Comparison of ENCODE assay signal across 12 cellular contexts in genomic region chr4:4507923-4508322, GRCh38. TPM values are rescaled to one million over a fixed set of nuclear protein-coding genes. Genes with fewer than 3 reads are reported as not detected.
DNase-seq lines count a peak whose midpoint lies in the region; ATAC-seq, FAIRE-seq and TF ChIP-seq lines count a peak whose summit lies in the region.
"Had no signal": no experiment of that assay in that cellular context is flagged by ENCODE, and none has a peak within 500 bp of the region (broad histone marks: within the 10 kb centered on the region; RNA-seq: fewer than 3 reads in every experiment).

No MANE protein-coding gene starts in this region.

- H3K9me2 ChIP-seq in PC-3 (replicated peaks; ENCODE audit: low read length), result no peaks in the 10 kb centered on the region

- no TSS peak for BruUV-seq in PC-3 (replicated peaks; lab: Mats Ljungman, UMichigan)

- POLR2A ChIA-PET in A549 (lab: Yijun Ruan, JAX), result interaction anchor here (0.7 kb wide), 1 partner anchor 90 kb away, joined by 3 read pairs; no protein-coding TSS in a partner anchor
- POLR2A ChIA-PET in PC-3 (lab: Charles Lee; ENCODE audit: unreplicated experiment), result no interaction called here

- H3K4me2 ChIP-seq in A549 (no peak overlapping the region), PC-3 (ENCODE audit: low read length) (no peak overlapping the region)

- H3K27ac ChIP-seq in A549 (no peak overlapping the region), PC-3 (ENCODE audit: low read length) (no peak overlapping the region)

- no peak for FAIRE-seq in A549 (lab: Jason Lieb, UNC)
- FAIRE-seq: TTC549 had no signal

- no peaks in the 10 kb centered on the region for H3K9me3 Mint-ChIP-seq in immature natural killer cell

- H3K36me3 ChIP-seq in PC-3 (ENCODE audit: low read depth, low read length), result no peaks in the 10 kb centered on the region

- in situ Hi-C loops in GM13976 (cut with MboI; ENCODE audit: low sequenced_read_pairs, unreplicated experiment), result no loop called here

- no peaks in the 10 kb centered on the region for H3K27me3 Mint-ChIP-seq in immature natural killer cell (ENCODE audit: low read depth in 3 of 3)

- DNase-seq in A549 (ENCODE audit: low read depth in 1 of 2, low spot score in 1 of 2), result peak in 1 of 2 experiments; percentile 9
- DNase-seq in GM13976 (ENCODE audit: low spot score), result peak; percentile 19
- peak; percentile 32 for DNase-seq in PC-3
- DNase-seq in fibroblast of villous mesenchyme (ENCODE audit: low read depth), result no peak
- no peak for DNase-seq in immature natural killer cell
- DNase-seq in AG08396 (ENCODE audit: low spot score), result no peak
- no peak for DNase-seq in NCI-H526 treated with DMSO at 0.1 percent for 48 hours (lab: John Stamatoyannopoulos, UW)
- DNase-seq: GOT3, NCI-H1436 treated with DMSO at 0.1 percent for 48 hours had no signal

- TF ChIP-seq POLR2A in A549 (IDR thresholded peaks at IDR 0.05; ENCODE audit: low read length), result no peak

- TF ChIP-seq CTCF in A549 (IDR thresholded peaks at IDR 0.05) (peak; percentile 30; the same call in 1 of the 3 replicates), GM13976 (IDR thresholded peaks at IDR 0.05; ENCODE audit: borderline replicate concordance, control extremely low read depth, extremely low read depth, insufficient read depth, missing control alignments) (peak; percentile 34), PC-3 (conservative IDR thresholded peaks at IDR 0.05; ENCODE audit: low read depth, low read length) (peak; percentile 62), fibroblast of villous mesenchyme (IDR thresholded peaks at IDR 0.05; ENCODE audit: insufficient read depth, low read depth, low read length) (peak; percentile 59)

- TF ChIP-seq EP300 in A549 (IDR thresholded peaks at IDR 0.05), result no peak

- no peak for TF ChIP-seq RAD21 in A549 (conservative IDR thresholded peaks at IDR 0.05 in 1 of 2, IDR thresholded peaks at IDR 0.05 in 1 of 2)

- no peak overlapping the region for H2AFZ ChIP-seq in PC-3 (ENCODE audit: low read length)

- H3K27ac Mint-ChIP-seq in immature natural killer cell, result no peak overlapping the region

- intact Hi-C loops in PC-3 (cut with micrococcal nuclease), result no loop called here

- no peaks in the 10 kb centered on the region for H4K20me1 ChIP-seq in PC-3 (ENCODE audit: low read length)

- H3K9ac ChIP-seq in PC-3 (ENCODE audit: low read length), result no peak overlapping the region

- no peak overlapping the region for H3K4me3 ChIP-seq in A549
- H3K4me3 ChIP-seq in PC-3 (ENCODE audit: low read length), result no peak overlapping the region
- H3K4me3 ChIP-seq in fibroblast of villous mesenchyme (ENCODE audit: low read depth, low read length), result no peak overlapping the region
- H3K4me3 ChIP-seq: lung had no signal

- ATAC-seq in A549, result peak in 1 of 2 experiments; percentile 60; a peak in 1 of 6 replicates
- ATAC-seq in PC-3, result peak; percentile 38; the same call in 1 of the 2 replicates
- no peak for ATAC-seq in HG03378 (IDR thresholded peaks at IDR 0.05; ENCODE audit: unreplicated experiment)

- no peaks in the 10 kb centered on the region for H3K27me3 ChIP-seq in PC-3 (ENCODE audit: low read length)

- H3K4me1 ChIP-seq in A549 (no peaks in the 10 kb centered on the region), PC-3 (ENCODE audit: insufficient read depth, low read length) (0 out of 2 replicates have a peak, but pooled peaks cover 3% of the 10 kb centered on the region)

- H3K9me3 ChIP-seq in A549, result no peaks in the 10 kb centered on the region
- H3K9me3 ChIP-seq in PC-3 (ENCODE audit: low read length), result no peaks in the 10 kb centered on the region

- H3K4me1 Mint-ChIP-seq in immature natural killer cell, result peaks cover 2 to 22% of the 10 kb centered on the region in 2 donors

- CTCF ChIA-PET in A549 (lab: Yijun Ruan, JAX) (interaction anchor here (0.8 to 2.7 kb wide), 4 partner anchors 11 to 71 kb away, joined by 3 to 10 read pairs (median 5); no protein-coding TSS in a partner anchor), PC-3 (lab: Charles Lee) (interaction anchor here (1.0 kb wide), 1 partner anchor 18 kb away, joined by 5 read pairs; no protein-coding TSS in a partner anchor)

- no peaks in the 10 kb centered on the region for H3F3A ChIP-seq in PC-3 (ENCODE audit: low read length, unreplicated experiment)

- 46% methylated on average over 4 of the region's 4 CpGs for WGBS in A549 (ENCODE audit: missing lambda C conversion rate)

- peaks cover 0 to 20% (median 5%) of the 10 kb centered on the region in 3 donors for H3K36me3 Mint-ChIP-seq in immature natural killer cell

- H3K4me3 Mint-ChIP-seq in immature natural killer cell, result no peak overlapping the region

- H3K79me2 ChIP-seq in PC-3 (ENCODE audit: low read length), result peaks cover 10% of the 10 kb centered on the region; the same call in 1 of the 2 replicates

TF ChIP-seq in A549, 52 proteins besides CTCF, POLR2A, EP300 and RAD21:
- TF ChIP-seq KDM5A (IDR thresholded peaks at IDR 0.05) (no peak), HDAC2 (IDR thresholded peaks at IDR 0.05) (no peak), SREBF2 (IDR thresholded peaks at IDR 0.05) (no peak), HEYL (CRISPR knock-in tag; IDR thresholded peaks at IDR 0.05) (no peak), HOXB13 (CRISPR knock-in tag; IDR thresholded peaks at IDR 0.05; ENCODE audit: low read depth) (no peak)

RNA-seq across cellular contexts. Expression of gene STX18, which starts 33.9 kb away (rescaled TPM):
- 15.1 and 19.6 TPM in 2 replicates for polyA plus RNA-seq in A549 (2011; rRNA removed)
- 12.6 and 15.1 TPM in 2 replicates for polyA plus RNA-seq in A549 (2012; cell fraction: cytosol; rRNA removed)
- polyA plus RNA-seq in A549 (2012; cell fraction: nucleus; rRNA removed), result 15.1 and 28.4 TPM in 2 replicates
- polyA plus RNA-seq in A549 (2017; fragmentation: RNase III; extraction: RNeasy Plus Mini Kit Qiagen cat#74134 plus additional on column Dnase treatment), result 13.4 to 15.5 TPM (median 14.8 TPM) in 3 replicates
- 15.6 and 17.6 TPM in 2 replicates for polyA minus RNA-seq in A549 (2011; rRNA and poly(A)+ RNA removed)
- 24.0 and 25.0 TPM in 2 replicates for total RNA-seq in PC-3 (2014; rRNA removed)
- 24.2 TPM in 2 replicates for total RNA-seq in fibroblast of villous mesenchyme
- polyA plus RNA-seq in immature natural killer cell, result 10 to 100 TPM; 22.5 to 26.6 (median 23.3) TPM

Comparison
In these comparisons a context has a peak if more than half of its experiments do, and no peak if none do; other contexts are left out.
1. DNase-seq: peak in GM13976 (single experiment) and PC-3 (single experiment); none in fibroblast of villous mesenchyme (single experiment), immature natural killer cell (0 of 3), AG08396 (single experiment) and NCI-H526 treated with DMSO at 0.1 percent for 48 hours (single experiment).
2. Peak in every context shown above with its lines, with median percentiles within 50 percentile points of each other: CTCF ChIP-seq.